8 cellular contexts compared by ENCODE assay signal in the genomic region with DNA sequence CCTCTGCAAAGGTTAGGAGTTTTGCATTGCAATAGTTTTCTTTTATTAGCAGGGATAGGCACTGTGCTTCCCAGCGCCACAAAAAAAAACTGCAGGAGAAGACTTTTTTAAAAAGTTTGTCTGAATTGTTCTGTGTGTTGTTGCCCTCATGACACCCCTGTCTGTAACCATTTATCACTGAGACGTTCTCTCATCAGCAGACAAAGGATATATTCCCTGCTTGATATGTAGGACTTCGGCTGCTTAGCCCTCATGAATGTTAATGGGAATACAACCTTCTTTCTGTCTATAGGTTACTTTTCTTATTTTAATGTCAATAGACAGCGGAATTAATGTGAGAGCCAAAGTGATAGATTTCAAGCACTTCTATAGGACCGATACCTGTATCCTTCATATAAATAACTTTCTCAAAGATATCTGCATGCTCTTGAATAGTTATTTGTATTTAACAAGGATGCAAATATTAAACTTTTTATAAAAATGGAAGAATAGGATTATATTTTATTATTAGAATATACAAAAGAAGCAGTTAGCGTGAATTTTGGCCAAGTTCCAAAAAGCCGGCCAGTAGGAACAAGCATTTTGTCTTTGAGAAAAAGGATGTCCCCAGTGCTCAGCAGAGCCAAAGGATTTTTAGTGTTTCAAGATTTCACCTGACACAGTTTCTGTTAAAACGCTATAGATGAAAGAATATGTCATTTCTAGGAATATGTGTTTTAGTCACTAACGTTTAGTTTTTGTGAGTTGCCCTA. TPM values are rescaled to one million over a fixed set of nuclear protein-coding genes. Genes with fewer than 3 reads are reported as not detected.
DNase-seq lines count a peak whose midpoint lies in the region; TF ChIP-seq lines count a peak whose summit lies in the region.

No MANE protein-coding gene starts in this region.

- H3K36me3 ChIP-seq in esophagus muscularis mucosa (no peaks in the 10 kb centered on the region), skeletal muscle satellite cell (ENCODE audit: insufficient read depth, low read length) (no peaks in the 10 kb centered on the region)

- intact Hi-C loops in esophagus muscularis mucosa (cut with DNase I): loop anchor here (1.0 to 2.0 kb wide), 2 partner anchors 57 to 90 kb away; partner anchors contain the start of genes MBLAC2 and POLR3G

- H3K9ac ChIP-seq in skeletal muscle satellite cell (ENCODE audit: low read depth, low read length): no peak overlapping the region

- peaks cover 0 to 29% (median 0%) of the 10 kb centered on the region in 4 donors for H3K27me3 ChIP-seq in esophagus muscularis mucosa
- peaks cover 33% of the 10 kb centered on the region for H3K27me3 ChIP-seq in skeletal muscle satellite cell (ENCODE audit: control insufficient read depth, insufficient read depth, low read length)

- H3K4me3 ChIP-seq in esophagus muscularis mucosa (peak overlapping the region in 3 of 4 donors; percentile 78 to 97 (median 81)), skeletal muscle satellite cell (ENCODE audit: low read length) (no peak overlapping the region)

- WGBS in esophagus muscularis mucosa: 45% methylated on average over 9 of the region's 9 CpGs

- H3K4me1 ChIP-seq in esophagus muscularis mucosa (peaks cover 11 to 41% (median 39%) of the 10 kb centered on the region in 4 donors), skeletal muscle satellite cell (ENCODE audit: control insufficient read depth, insufficient read depth, low read length) (peaks cover 25% of the 10 kb centered on the region)

- TF ChIP-seq POLR2A in esophagus muscularis mucosa (IDR thresholded peaks at IDR 0.05; ENCODE audit: low read depth): no peak

- H3K4me2 ChIP-seq in skeletal muscle satellite cell (ENCODE audit: low read length): peak overlapping the region; percentile 84

- H3K27ac ChIP-seq in esophagus muscularis mucosa (replicated peaks in 1 of 4): no peak overlapping the region

- H3K9me3 ChIP-seq in esophagus muscularis mucosa (no peaks in the 10 kb centered on the region), skeletal muscle satellite cell (replicated peaks; ENCODE audit: low read length) (no peaks in the 10 kb centered on the region)

- TF ChIP-seq EP300 in esophagus muscularis mucosa (IDR thresholded peaks at IDR 0.05): no peak

- peak; percentile 3 for DNase-seq in NCI-H2196 (lab: John Stamatoyannopoulos, UW; ENCODE audit: unreplicated experiment)
- no peak for DNase-seq in NCI-H2196 treated with DMSO at 0.1 percent for 48 hours (lab: John Stamatoyannopoulos, UW; ENCODE audit: unreplicated experiment)
- DNase-seq in OCI-M1 (lab: John Stamatoyannopoulos, UW): peak; percentile 43
- no peak for DNase-seq in esophagus muscularis mucosa (ENCODE audit: extremely low spot score)
- DNase-seq in SW480 (ENCODE audit: low spot score): no peak
- no peak for DNase-seq in activated CD4-positive, alpha-beta T cell treated with anti-CD3 and anti-CD28 coated beads for 48 hours
- DNase-seq in NCI-H510A (lab: John Stamatoyannopoulos, UW): no peak

- TF ChIP-seq CTCF in esophagus muscularis mucosa (IDR thresholded peaks at IDR 0.05): no peak

RNA-seq across cellular contexts. Expression of gene LYSMD3, which starts 1.5 kb away (rescaled TPM):
- 10 to 100 TPM; 12.9 to 21.2 (median 16.3) TPM for total RNA-seq in esophagus muscularis mucosa
- 14.0 and 16.7 TPM in 2 replicates for total RNA-seq in skeletal muscle satellite cell (2012; rRNA removed)

RNA-seq across cellular contexts. Expression of gene ADGRV1, which starts 27.7 kb away (rescaled TPM):
- 1 to 10 TPM in 1 of 4 donors, under 1 TPM in 3; 0.42 to 1.4 (median 0.54) TPM for total RNA-seq in esophagus muscularis mucosa
- 0.25 TPM in 1 of 2 replicates, not detected in the other for total RNA-seq in skeletal muscle satellite cell (2012; rRNA removed)

RNA-seq across cellular contexts. Expression of gene POLR3G, which starts 56.2 kb away (rescaled TPM):
- 1 to 10 TPM in 3 of 4 donors, under 1 TPM in 1; 0.42 to 2.5 (median 1.4) TPM for total RNA-seq in esophagus muscularis mucosa
- total RNA-seq in skeletal muscle satellite cell (2012; rRNA removed): 19.7 and 26.1 TPM in 2 replicates

RNA-seq across cellular contexts. Expression of gene MBLAC2, which starts 56.3 kb away (rescaled TPM):
- 1 to 10 TPM; 2.2 to 5.6 (median 4.6) TPM for total RNA-seq in esophagus muscularis mucosa
- 8.5 and 9.6 TPM in 2 replicates for total RNA-seq in skeletal muscle satellite cell (2012; rRNA removed)

Comparison
In these comparisons a context has a peak if more than half of its experiments do, and no peak if none do; other contexts are left out.
1. DNase-seq: peak in NCI-H2196 (single experiment) and OCI-M1 (single experiment); none in NCI-H2196 treated with DMSO at 0.1 percent for 48 hours (single experiment), esophagus muscularis mucosa (single experiment), SW480 (single experiment), activated CD4-positive, alpha-beta T cell treated with anti-CD3 and anti-CD28 coated beads for 48 hours (single experiment) and NCI-H510A (single experiment).